ENCODE assay signal across 8 cellular contexts in genomic region chr3:88180398-88180999, GRCh38. TPM values are rescaled to one million over a fixed set of nuclear protein-coding genes. Genes with fewer than 3 reads are reported as not detected.
DNase-seq lines count a peak whose midpoint lies in the region; ATAC-seq and TF ChIP-seq lines count a peak whose summit lies in the region.

No MANE protein-coding gene starts in this region.

- TF ChIP-seq CTCF in left ventricle myocardium inferior (IDR thresholded peaks at IDR 0.05; ENCODE audit: borderline replicate concordance) (peak; percentile 58), HL-60 (IDR thresholded peaks at IDR 0.05; ENCODE audit: insufficient read depth, low read length) (peak; percentile 10), WI38 (IDR thresholded peaks at IDR 0.05; ENCODE audit: low read depth, low read length) (peak; percentile 33; the same call in 1 of the 2 replicates), kidney epithelial cell (IDR thresholded peaks at IDR 0.05; ENCODE audit: insufficient read depth, low read length, poor library complexity, severe bottlenecking) (peak; percentile 51)

- DNase-seq in left ventricle myocardium inferior (no peak), left cardiac atrium (no peak), HL-60 (ENCODE audit: low read depth in 1 of 2, low spot score in 1 of 2) (peak in 1 of 2 experiments; percentile 43), kidney epithelial cell (ENCODE audit: low read depth) (no peak)
- DNase-seq in stimulated activated CD4-positive, alpha-beta T cell treated with anti-CD3 and anti-CD28 coated beads, Interleukin-4, amount 100 ng/mL, for 4 hours = no peak

- intact Hi-C loops in left ventricle myocardium inferior (cut with micrococcal nuclease) (no loop called here), left cardiac atrium (cut with DNase I) (no loop called here)

- H3K9me3 ChIP-seq in left ventricle myocardium inferior (replicated peaks) = peaks cover 11% of the 10 kb centered on the region

- no peaks in the 10 kb centered on the region for H3K36me3 ChIP-seq in left ventricle myocardium inferior
- H3K36me3 ChIP-seq in kidney epithelial cell (ENCODE audit: control insufficient read depth, insufficient read depth, low read length) = no peaks in the 10 kb centered on the region

- H3K4me1 ChIP-seq in left ventricle myocardium inferior = no peaks in the 10 kb centered on the region

- H3K4me3 ChIP-seq in left ventricle myocardium inferior (no peak overlapping the region), HL-60 (replicated peaks; ENCODE audit: insufficient read depth, low read length) (no peak overlapping the region), WI38 (ENCODE audit: low read depth, low read length) (no peak overlapping the region), kidney epithelial cell (ENCODE audit: low read depth, low read length) (no peak overlapping the region)

- H3K27me3 ChIP-seq in left ventricle myocardium inferior (ENCODE audit: low read depth) = no peaks in the 10 kb centered on the region
- H3K27me3 ChIP-seq in HL-60 (ENCODE audit: insufficient read depth, poor library complexity, severe bottlenecking) = no peaks in the 10 kb centered on the region
- no peaks in the 10 kb centered on the region for H3K27me3 ChIP-seq in kidney epithelial cell (ENCODE audit: control insufficient read depth, insufficient read depth, low read length)

- no peak for ATAC-seq in left cardiac atrium
- peak; percentile 94 for ATAC-seq in GM21447 (IDR thresholded peaks at IDR 0.05; ENCODE audit: unreplicated experiment)
- no peak for ATAC-seq in GM21381 (IDR thresholded peaks at IDR 0.05; ENCODE audit: unreplicated experiment)

- H3K27ac ChIP-seq in left ventricle myocardium inferior (replicated peaks) = no peak overlapping the region
- H3K27ac ChIP-seq in HL-60 (replicated peaks) = no peak overlapping the region

RNA-seq across cellular contexts. Expression of gene C3orf38, which starts 30.7 kb away (rescaled TPM):
- total RNA-seq in left ventricle myocardium inferior (12.6 TPM), left cardiac atrium (10 to 100 TPM; 14.6 to 15.8 TPM), kidney epithelial cell (26.9 and 27.0 TPM in 2 replicates)
